Comparison of ENCODE assay signal across 8 cellular contexts in the genomic region with DNA sequence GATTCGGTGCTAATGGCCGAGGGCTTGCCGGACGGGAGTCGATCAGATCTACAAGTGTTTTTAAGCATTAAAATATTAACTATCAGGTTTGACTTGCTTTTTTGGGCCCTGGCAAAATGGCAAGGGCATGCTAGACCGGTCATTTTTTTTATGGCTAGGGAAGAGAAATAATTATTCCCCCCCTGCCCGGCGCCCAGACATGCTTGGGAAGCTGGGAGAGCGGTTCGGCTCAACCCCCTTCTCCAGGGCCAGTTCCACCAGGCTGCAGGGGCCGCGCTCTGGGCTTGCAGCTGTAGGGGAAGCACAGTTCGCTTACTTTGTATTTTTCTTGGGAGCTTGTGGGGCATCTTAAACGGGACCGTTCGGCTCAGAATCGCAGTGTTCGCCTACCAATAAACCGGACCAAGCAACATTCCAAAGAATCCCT. TPM values are rescaled to one million over a fixed set of nuclear protein-coding genes. Genes with fewer than 3 reads are reported as not detected.
DNase-seq lines count a peak whose midpoint lies in the region; ATAC-seq and TF ChIP-seq lines count a peak whose summit lies in the region.

No MANE protein-coding gene starts in this region.

- ATAC-seq in CD4-positive, CD25-positive, alpha-beta regulatory T cell (ENCODE audit: low read depth in 2 of 2), result no peak
- no peak for ATAC-seq in T-helper 17 cell
- ATAC-seq in HG03457 (IDR thresholded peaks at IDR 0.05; ENCODE audit: unreplicated experiment), result no peak

- H3K79me2 ChIP-seq in osteoblast (ENCODE audit: insufficient read depth, low read length), result peaks cover 67% of the 10 kb centered on the region
- no peaks in the 10 kb centered on the region for H3K79me2 ChIP-seq in MM.1S (ENCODE audit: low read length)

- peaks cover 21% of the 10 kb centered on the region for H3K27me3 ChIP-seq in CD4-positive, CD25-positive, alpha-beta regulatory T cell (ENCODE audit: control insufficient read depth, insufficient read depth, low read length)
- H3K27me3 ChIP-seq in osteoblast (ENCODE audit: insufficient read depth, low read length), result no peaks in the 10 kb centered on the region
- peaks cover 83% of the 10 kb centered on the region for H3K27me3 ChIP-seq in MM.1S (replicated peaks; ENCODE audit: insufficient read depth, low read length)

- no peaks in the 10 kb centered on the region for H3K36me3 ChIP-seq in CD4-positive, CD25-positive, alpha-beta regulatory T cell (ENCODE audit: control insufficient read depth, insufficient read depth, low read length)
- H3K36me3 ChIP-seq in osteoblast (ENCODE audit: insufficient read depth, low read length), result no peaks in the 10 kb centered on the region
- no peaks in the 10 kb centered on the region for H3K36me3 ChIP-seq in MM.1S (replicated peaks; ENCODE audit: insufficient read depth, low read length)

- H3K27ac Mint-ChIP-seq in CD4-positive, CD25-positive, alpha-beta regulatory T cell, result peak overlapping the region in 1 of 3 donors; percentile 74
- peak overlapping the region; percentile 29 for H3K27ac Mint-ChIP-seq in T-helper 17 cell

- no peak overlapping the region for H3K27ac ChIP-seq in CD4-positive, CD25-positive, alpha-beta regulatory T cell (ENCODE audit: insufficient read depth, low read length, poor library complexity, severe bottlenecking)
- H3K27ac ChIP-seq in osteoblast (ENCODE audit: low read depth, low read length) (peak overlapping the region; percentile 93), MM.1S (ENCODE audit: low read length) (no peak overlapping the region)

- H2AFZ ChIP-seq in osteoblast (ENCODE audit: low read length) (peak overlapping the region; percentile 69), MM.1S (ENCODE audit: low read length) (no peak overlapping the region)

- no peaks in the 10 kb centered on the region for H3K9me3 ChIP-seq in CD4-positive, CD25-positive, alpha-beta regulatory T cell (ENCODE audit: control insufficient read depth in 2 of 2, low read length in 2 of 2)
- H3K9me3 ChIP-seq in T-helper 17 cell (ENCODE audit: control insufficient read depth, low read length, poor library complexity, severe bottlenecking), result no peaks in the 10 kb centered on the region
- no peaks in the 10 kb centered on the region for H3K9me3 ChIP-seq in osteoblast (ENCODE audit: low read depth, low read length)
- no peaks in the 10 kb centered on the region for H3K9me3 ChIP-seq in MM.1S (replicated peaks; ENCODE audit: insufficient read depth, low read length)

- H3K4me3 Mint-ChIP-seq in CD4-positive, CD25-positive, alpha-beta regulatory T cell, result peak overlapping the region; percentile 45 to 96 (median 88)
- peak overlapping the region; percentile 91 for H3K4me3 Mint-ChIP-seq in T-helper 17 cell

- TF ChIP-seq CTCF in osteoblast (IDR thresholded peaks at IDR 0.05; ENCODE audit: extremely low read depth, low read depth, low read length) (no peak), MM.1S (IDR thresholded peaks at IDR 0.05; ENCODE audit: low read length) (no peak)

- H3F3A ChIP-seq in MM.1S (ENCODE audit: insufficient read depth, low read length), result no peaks in the 10 kb centered on the region

- H4K20me1 ChIP-seq in osteoblast (ENCODE audit: insufficient read depth, low read length), result peaks cover 7% of the 10 kb centered on the region
- H4K20me1 ChIP-seq in MM.1S (ENCODE audit: insufficient read depth, low read length), result no peaks in the 10 kb centered on the region

- peaks cover 0 to 7% (median 0%) of the 10 kb centered on the region in 7 donors for H3K9me3 Mint-ChIP-seq in CD4-positive, CD25-positive, alpha-beta regulatory T cell

- no peaks in the 10 kb centered on the region for H3K36me3 Mint-ChIP-seq in CD4-positive, CD25-positive, alpha-beta regulatory T cell
- H3K36me3 Mint-ChIP-seq in T-helper 17 cell (ENCODE audit: low read depth), result peaks cover 13% of the 10 kb centered on the region

- peaks cover 80% of the 10 kb centered on the region for H3K27me3 Mint-ChIP-seq in CD4-positive, CD25-positive, alpha-beta regulatory T cell
- H3K27me3 Mint-ChIP-seq in T-helper 17 cell, result peaks cover 41% of the 10 kb centered on the region

- no peak for DNase-seq in CD4-positive, CD25-positive, alpha-beta regulatory T cell
- DNase-seq in T-helper 17 cell (no peak), glomerular visceral epithelial cell (ENCODE audit: extremely low spot score) (peak; percentile 52), osteoblast (ENCODE audit: insufficient read length, low spot score, missing footprints) (peak; percentile 64), COR-L47 (lab: John Stamatoyannopoulos, UW) (no peak), MM.1S (no peak), mesenteric fat pad (ENCODE audit: low spot score) (no peak)

- H3K4me1 ChIP-seq in CD4-positive, CD25-positive, alpha-beta regulatory T cell (ENCODE audit: control insufficient read depth, insufficient read depth, low read length, poor library complexity, severe bottlenecking), result peaks cover 31% of the 10 kb centered on the region
- H3K4me1 ChIP-seq in osteoblast (ENCODE audit: insufficient read depth, low read length) (peaks cover 50% of the 10 kb centered on the region), MM.1S (ENCODE audit: low read length) (no peaks in the 10 kb centered on the region)

- no peak overlapping the region for H3K9ac ChIP-seq in MM.1S (ENCODE audit: low read length)

- H3K4me2 ChIP-seq in osteoblast (ENCODE audit: insufficient read depth, low read length) (peak overlapping the region; percentile 87), MM.1S (ENCODE audit: low read depth, low read length) (no peak overlapping the region)

- H3K4me1 Mint-ChIP-seq in CD4-positive, CD25-positive, alpha-beta regulatory T cell, result peaks cover 0 to 39% (median 15%) of the 10 kb centered on the region in 4 donors
- peaks cover 27% of the 10 kb centered on the region for H3K4me1 Mint-ChIP-seq in T-helper 17 cell

- H3K9me2 ChIP-seq in MM.1S (replicated peaks; ENCODE audit: insufficient read depth, low read length), result no peaks in the 10 kb centered on the region

- no peak overlapping the region for H3K4me3 ChIP-seq in CD4-positive, CD25-positive, alpha-beta regulatory T cell (ENCODE audit: low read depth, low read length)
- H3K4me3 ChIP-seq in osteoblast (ENCODE audit: insufficient read depth, low read length), result peak overlapping the region; percentile 90
- H3K4me3 ChIP-seq in MM.1S (ENCODE audit: low read length), result no peak overlapping the region

RNA-seq across cellular contexts. Expression of gene TCF7L2, which starts 3.0 kb away (rescaled TPM):
- 1.8 TPM for total RNA-seq in CD4-positive, CD25-positive, alpha-beta regulatory T cell
- polyA plus RNA-seq in CD4-positive, CD25-positive, alpha-beta regulatory T cell, result under 1 TPM in 3 of 4 donors, not detected in 1; 0.38 to 0.55 (median 0.49) TPM
- total RNA-seq in T-helper 17 cell (1 to 10 TPM; 3.1 to 3.9 TPM), osteoblast (9.0 and 10.6 TPM in 2 replicates), mesenteric fat pad (60.1 TPM)

Comparison
In these comparisons a context has a peak if more than half of its experiments do, and no peak if none do; other contexts are left out.
1. DNase-seq: peak in glomerular visceral epithelial cell (single experiment) and osteoblast (single experiment); none in CD4-positive, CD25-positive, alpha-beta regulatory T cell (0 of 3), T-helper 17 cell (0 of 3), COR-L47 (single experiment), MM.1S (single experiment) and mesenteric fat pad (single experiment).